ENCODE assay signal across 8 cellular contexts in the genomic region with DNA sequence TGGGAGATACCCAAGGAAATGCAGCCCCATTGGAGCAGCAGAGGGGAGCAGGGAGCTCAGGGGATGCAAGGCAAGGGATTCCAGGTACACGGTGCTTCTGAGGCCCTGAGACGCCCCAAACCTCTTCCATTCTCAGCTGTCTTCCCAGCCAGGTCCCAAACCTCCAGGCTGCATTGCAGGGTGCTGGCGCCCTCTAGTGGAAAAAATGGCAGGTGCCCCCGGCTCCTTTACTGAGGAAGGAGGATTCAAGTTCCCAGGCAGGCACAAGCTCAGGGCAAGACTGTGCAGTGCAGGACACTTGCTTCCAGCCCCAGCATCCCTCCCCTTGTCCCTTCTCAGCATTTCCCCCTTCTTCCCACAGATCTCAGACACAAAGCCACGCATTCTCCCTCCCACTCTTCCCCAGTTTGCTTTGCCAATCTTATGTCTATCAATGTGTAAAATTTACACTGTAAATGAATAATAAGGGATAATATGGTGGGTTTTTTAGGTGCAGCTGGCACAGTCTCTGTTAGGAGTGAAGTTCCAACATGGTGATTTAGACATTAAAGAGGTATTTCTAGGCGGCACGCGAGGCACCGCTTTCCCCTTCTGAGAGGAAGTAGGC. TPM values are rescaled to one million over a fixed set of nuclear protein-coding genes. Genes with fewer than 3 reads are reported as not detected.
DNase-seq lines count a peak whose midpoint lies in the region; ATAC-seq lines count a peak whose summit lies in the region.

No MANE protein-coding gene starts in this region.

- DNase-seq in NCI-H2081 (lab: John Stamatoyannopoulos, UW) (peak; percentile 30 to 40), NCI-H2081 treated with DMSO at 0.1 percent for 48 hours (lab: John Stamatoyannopoulos, UW) (no peak), NCI-H510A (lab: John Stamatoyannopoulos, UW) (peak; percentile 4), mesenteric fat pad (ENCODE audit: low spot score) (peak; percentile 91)
- peak; percentile 78 for DNase-seq in activated CD4-positive, alpha-beta memory T cell treated with anti-CD3 and anti-CD28 coated beads for 36 hours
- peak; percentile 9 to 30 (median 14) for DNase-seq in effector memory CD4-positive, alpha-beta T cell
- DNase-seq in stimulated activated CD8-positive, alpha-beta memory T cell treated with anti-CD3 and anti-CD28 coated beads, Interleukin-2, amount 100 ng/mL, for 1 hour (ENCODE audit: low read depth in 2 of 2), result peak; percentile 22 to 37

- intact Hi-C loops in activated CD4-positive, alpha-beta memory T cell treated with anti-CD3 and anti-CD28 coated beads for 36 hours (cut with micrococcal nuclease), result loop anchor here (10.0 kb wide), 2 partner anchors 1063 to 1523 kb away; partner anchors contain the start of gene ADRA2A

- no peaks in the 10 kb centered on the region for H3K4me1 Mint-ChIP-seq in activated CD4-positive, alpha-beta memory T cell treated with anti-CD3 and anti-CD28 coated beads for 36 hours (ENCODE audit: low read depth)

- no peak overlapping the region for H3K4me3 ChIP-seq in effector memory CD4-positive, alpha-beta T cell (ENCODE audit: insufficient read depth, low read depth, low read length, poor library complexity, severe bottlenecking)

- no peak overlapping the region for H3K4me3 Mint-ChIP-seq in activated CD4-positive, alpha-beta memory T cell treated with anti-CD3 and anti-CD28 coated beads for 36 hours

- no peaks in the 10 kb centered on the region for H3K4me1 ChIP-seq in effector memory CD4-positive, alpha-beta T cell (ENCODE audit: control insufficient read depth, insufficient read depth, low read length, poor library complexity, severe bottlenecking)

- H3K27ac ChIP-seq in effector memory CD4-positive, alpha-beta T cell (ENCODE audit: insufficient read depth, low read length, poor library complexity, severe bottlenecking), result no peak overlapping the region

- H3K36me3 ChIP-seq in effector memory CD4-positive, alpha-beta T cell (ENCODE audit: control insufficient read depth, insufficient read depth, low read length), result no peaks in the 10 kb centered on the region

- no peaks in the 10 kb centered on the region for H3K27me3 Mint-ChIP-seq in activated CD4-positive, alpha-beta memory T cell treated with anti-CD3 and anti-CD28 coated beads for 36 hours

- ATAC-seq in HG03039 (IDR thresholded peaks at IDR 0.05; ENCODE audit: unreplicated experiment), result peak; percentile 42

- no peaks in the 10 kb centered on the region for H3K9me3 Mint-ChIP-seq in activated CD4-positive, alpha-beta memory T cell treated with anti-CD3 and anti-CD28 coated beads for 36 hours

- no peaks in the 10 kb centered on the region for H3K36me3 Mint-ChIP-seq in activated CD4-positive, alpha-beta memory T cell treated with anti-CD3 and anti-CD28 coated beads for 36 hours

- H3K9me3 ChIP-seq in effector memory CD4-positive, alpha-beta T cell (ENCODE audit: control insufficient read depth, low read length), result no peaks in the 10 kb centered on the region

- H3K27me3 ChIP-seq in effector memory CD4-positive, alpha-beta T cell (replicated peaks; ENCODE audit: control insufficient read depth, insufficient read depth, low read length, poor library complexity, severe bottlenecking), result no peaks in the 10 kb centered on the region

- H3K27ac Mint-ChIP-seq in activated CD4-positive, alpha-beta memory T cell treated with anti-CD3 and anti-CD28 coated beads for 36 hours, result no peak overlapping the region

- POLR2A ChIA-PET in activated CD4-positive, alpha-beta memory T cell treated with anti-CD3 and anti-CD28 coated beads for 36 hours (lab: Charles Lee), result no interaction called here

- CTCF ChIA-PET in activated CD4-positive, alpha-beta memory T cell treated with anti-CD3 and anti-CD28 coated beads for 36 hours (lab: Charles Lee), result interaction anchor here (0.6 to 5.6 kb wide), 46 partner anchors 8 to 1831 kb away, joined by 3 to 71 read pairs (median 4); partner anchors contain the start of gene GPAM

RNA-seq across cellular contexts. Expression of gene GPAM, which starts 46.1 kb away (rescaled TPM):
- 1 to 10 TPM; 3.3 to 4.7 TPM for total RNA-seq in activated CD4-positive, alpha-beta memory T cell treated with anti-CD3 and anti-CD28 coated beads for 36 hours
- total RNA-seq in mesenteric fat pad, result 211 TPM

Comparison
In these comparisons a context has a peak if more than half of its experiments do, and no peak if none do; other contexts are left out.
1. RNA of gene GPAM, which starts 46.1 kb away (total RNA-seq): 211 TPM in mesenteric fat pad (single experiment); 3.3 to 4.7 TPM in activated CD4-positive, alpha-beta memory T cell treated with anti-CD3 and anti-CD28 coated beads for 36 hours; every median in the first group is over 10 times any median in the second.